ENCODE assay signal across 8 cellular contexts in genomic region chr7:6446977-6447588, GRCh38. TPM values are rescaled to one million over a fixed set of nuclear protein-coding genes. Genes with fewer than 3 reads are reported as not detected.
A peak's percentile ranks its signal among the peaks of the same experiment; 100 is the strongest.
DNase-seq lines count a peak whose midpoint lies in the region; ATAC-seq and TF ChIP-seq lines count a peak whose summit lies in the region.

No MANE protein-coding gene starts in this region.

- H3K27me3 Mint-ChIP-seq in activated CD4-positive, alpha-beta T cell treated with anti-CD3 and anti-CD28 coated beads for 36 hours = no peaks in the 10 kb centered on the region

- peaks cover 27% of the 10 kb centered on the region for H3K36me3 Mint-ChIP-seq in activated CD4-positive, alpha-beta T cell treated with anti-CD3 and anti-CD28 coated beads for 36 hours (ENCODE audit: low read depth)

- peak overlapping the region; percentile 95 for H3K4me2 ChIP-seq in smooth muscle cell

- no peak for TF ChIP-seq CTCF in smooth muscle cell (IDR thresholded peaks at IDR 0.05; ENCODE audit: borderline replicate concordance, insufficient read depth, poor library complexity, severe bottlenecking)

- H3K4me1 ChIP-seq in smooth muscle cell (ENCODE audit: low read depth) = peaks cover 6% of the 10 kb centered on the region

- intact Hi-C loops in activated CD4-positive, alpha-beta T cell treated with anti-CD3 and anti-CD28 coated beads for 36 hours (cut with DNase I, micrococcal nuclease) = loop anchor here in 1 of 2 experiments (1.0 kb wide), 1 partner anchor 11 kb away; no protein-coding TSS in a partner anchor

- no peaks in the 10 kb centered on the region for H3K27me3 ChIP-seq in smooth muscle cell (ENCODE audit: low read depth)

- H3K9me3 ChIP-seq in smooth muscle cell (replicated peaks; ENCODE audit: low read depth) = no peaks in the 10 kb centered on the region

- H3K9me3 Mint-ChIP-seq in activated CD4-positive, alpha-beta T cell treated with anti-CD3 and anti-CD28 coated beads for 36 hours (ENCODE audit: low read depth) = no peaks in the 10 kb centered on the region

- H3K79me2 ChIP-seq in smooth muscle cell (ENCODE audit: low read depth) = peaks cover 29% of the 10 kb centered on the region

- H3K4me3 ChIP-seq in smooth muscle cell = peak overlapping the region; percentile 86

- peaks cover 4% of the 10 kb centered on the region for H4K20me1 ChIP-seq in smooth muscle cell (ENCODE audit: low read depth)

- peaks cover 5% of the 10 kb centered on the region for H3K36me3 ChIP-seq in smooth muscle cell (ENCODE audit: low read depth)

- CTCF ChIA-PET in activated CD4-positive, alpha-beta T cell treated with anti-CD3 and anti-CD28 coated beads for 36 hours (lab: Charles Lee) = interaction anchor here (0.8 to 3.0 kb wide), 3 partner anchors 10 to 12 kb away, joined by 3 to 12 read pairs (median 10); no protein-coding TSS in a partner anchor

- H2AFZ ChIP-seq in smooth muscle cell (ENCODE audit: low read depth) = peak overlapping the region; percentile 69

- H3K4me1 Mint-ChIP-seq in activated CD4-positive, alpha-beta T cell treated with anti-CD3 and anti-CD28 coated beads for 36 hours = peaks cover 42% of the 10 kb centered on the region

- peak overlapping the region; percentile 91 for H3K9ac ChIP-seq in smooth muscle cell (ENCODE audit: low read depth)

- WGBS in smooth muscle cell (ENCODE audit: low lambda C conversion rate) = 5% methylated on average over 25 of the region's 25 CpGs

- H3K27ac ChIP-seq in smooth muscle cell (ENCODE audit: low read depth) = peak overlapping the region; percentile 90

- peak overlapping the region; percentile 89 for H3K27ac Mint-ChIP-seq in activated CD4-positive, alpha-beta T cell treated with anti-CD3 and anti-CD28 coated beads for 36 hours

- POLR2A ChIA-PET in activated CD4-positive, alpha-beta T cell treated with anti-CD3 and anti-CD28 coated beads for 36 hours (lab: Charles Lee) = interaction anchor here (0.6 kb wide), 1 partner anchor 1543 kb away, joined by 3 read pairs; no protein-coding TSS in a partner anchor

- peaks cover 4% of the 10 kb centered on the region for H3F3A ChIP-seq in smooth muscle cell (ENCODE audit: low read depth)

- H3K4me3 Mint-ChIP-seq in activated CD4-positive, alpha-beta T cell treated with anti-CD3 and anti-CD28 coated beads for 36 hours = peak overlapping the region; percentile 94

- ATAC-seq in activated CD4-positive, alpha-beta T cell treated with anti-CD3 and anti-CD28 coated beads for 36 hours = peak; percentile 28
- peak; percentile 30 for ATAC-seq in HG02938 (IDR thresholded peaks at IDR 0.05; ENCODE audit: unreplicated experiment)

- peak; percentile 60 for DNase-seq in activated CD4-positive, alpha-beta T cell treated with anti-CD3 and anti-CD28 coated beads for 36 hours
- no peak for DNase-seq in activated CD4-positive, alpha-beta T cell treated with anti-CD3 and anti-CD28 coated beads for 1 hour
- DNase-seq in NCI-H1436 (lab: John Stamatoyannopoulos, UW) (peak; percentile 37), T-helper 9 cell (peak; percentile 16), iris pigment epithelial cell (ENCODE audit: low read depth) (peak; percentile 81), smooth muscle cell (lab: John Stamatoyannopoulos, UW; ENCODE audit: unreplicated experiment) (peak; percentile 41)
- peak; percentile 24 for DNase-seq in central memory CD4-positive, alpha-beta T cell

RNA-seq across cellular contexts. Expression of gene DAGLB, which starts 0.7 kb away (rescaled TPM):
- 10 to 100 TPM in 1 of 2 experiments, 1 to 10 TPM in 1; 9.8 to 15.2 TPM for total RNA-seq in activated CD4-positive, alpha-beta T cell treated with anti-CD3 and anti-CD28 coated beads for 36 hours
- 11.1 and 21.3 TPM in 2 replicates for total RNA-seq in smooth muscle cell
- polyA plus RNA-seq in smooth muscle cell = 14.1 and 17.1 TPM in 2 replicates

RNA-seq across cellular contexts. Expression of gene KDELR2, which starts 36.9 kb away (rescaled TPM):
- total RNA-seq in activated CD4-positive, alpha-beta T cell treated with anti-CD3 and anti-CD28 coated beads for 36 hours = 10 to 100 TPM; 67.2 to 78.7 TPM
- total RNA-seq in smooth muscle cell = 407 and 420 TPM in 2 replicates
- 624 and 689 TPM in 2 replicates for polyA plus RNA-seq in smooth muscle cell
